In the genomic region with DNA sequence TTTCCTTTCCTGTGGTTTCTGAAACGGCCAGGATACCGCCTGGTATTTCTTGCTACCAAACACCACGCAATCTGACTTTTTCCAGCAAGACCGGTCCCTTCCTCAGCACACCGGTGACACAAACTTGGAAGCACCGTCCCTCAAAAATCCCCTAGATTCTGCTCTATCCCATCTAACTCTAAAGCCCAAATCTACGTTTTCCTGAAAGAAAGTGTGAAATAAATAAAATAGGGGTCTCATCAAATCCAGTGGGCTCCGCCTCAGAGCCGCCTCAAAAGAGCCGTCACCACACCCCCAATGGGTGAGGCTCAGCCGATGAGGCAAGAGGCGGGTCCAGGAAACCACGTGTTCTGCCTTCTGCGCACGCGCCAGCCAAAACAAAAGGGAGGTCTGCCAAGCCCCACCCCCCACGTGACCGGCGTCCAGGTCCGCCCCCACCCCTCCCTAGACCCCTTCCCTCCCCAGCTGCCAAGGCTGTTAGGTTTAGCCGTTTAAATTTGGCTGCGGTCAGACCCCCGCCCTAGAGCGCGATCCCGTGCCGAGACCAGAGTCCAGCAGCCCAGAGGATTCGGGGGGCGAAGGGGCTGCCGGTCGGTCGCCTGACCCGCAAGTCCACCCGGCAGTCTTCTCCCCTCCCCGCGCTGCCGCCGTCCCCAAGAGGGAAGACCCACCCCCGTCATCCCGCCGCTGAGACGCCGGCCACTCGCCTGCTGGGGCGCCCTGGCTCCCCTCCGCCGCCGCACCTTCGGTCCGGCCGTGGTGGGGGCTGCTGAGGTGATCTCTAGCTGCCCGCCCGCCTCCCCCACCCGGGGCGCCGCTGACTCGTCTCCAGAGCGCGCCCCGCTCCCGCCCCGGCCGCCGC, we compare ENCODE assay signal across 1 cellular context.
TF ChIP-seq lines count a peak whose summit lies in the region.

No MANE protein-coding gene starts in this region.

TF ChIP-seq in HepG2, 621 proteins besides CTCF, POLR2A, EP300 and RAD21 (continued from another document and continues in another):
- TF ChIP-seq ELF4 (CRISPR knock-in tag; IDR thresholded peaks at IDR 0.05; ENCODE audit: borderline replicate concordance) (no peak), FOSL2 (CRISPR knock-in tag; IDR thresholded peaks at IDR 0.05) (no peak; the same call in 1 of the 2 replicates), TFE3 (CRISPR knock-in tag; IDR thresholded peaks at IDR 0.05) (peak; percentile 84), ATF7 (IDR thresholded peaks at IDR 0.05) (no peak), ATF7 (CRISPR knock-in tag; IDR thresholded peaks at IDR 0.05) (peak; percentile 2; the same call in 1 of the 2 replicates), NCOA2 (CRISPR knock-in tag; IDR thresholded peaks at IDR 0.05) (no peak; the same call in 1 of the 2 replicates), AGO2 (optimal IDR thresholded peaks at IDR 0.05; ENCODE audit: low read depth, low read length) (peak; percentile 86), FOXO1 (CRISPR knock-in tag; IDR thresholded peaks at IDR 0.05) (no peak), TAF1 (CRISPR knock-in tag; IDR thresholded peaks at IDR 0.05) (peak; percentile 27), ZNF296 (CRISPR knock-in tag; conservative IDR thresholded peaks at IDR 0.05) (no peak), ATAD3A (CRISPR knock-in tag; IDR thresholded peaks at IDR 0.05) (no peak), ZNF792 (CRISPR knock-in tag; IDR thresholded peaks at IDR 0.05) (peak; percentile 60; the same call in 1 of the 2 replicates), ZNF430 (CRISPR knock-in tag; IDR thresholded peaks at IDR 0.05) (no peak), NKX3-1 (CRISPR knock-in tag; IDR thresholded peaks at IDR 0.05) (0 out of 2 replicates have a peak, but pooled peaks have one; percentile 35), ZNF543 (CRISPR knock-in tag; IDR thresholded peaks at IDR 0.05) (peak; percentile 22; the same call in 1 of the 2 replicates), HBP1 (CRISPR knock-in tag; IDR thresholded peaks at IDR 0.05; ENCODE audit: low read depth) (peak; percentile 57), CENPX (CRISPR knock-in tag; IDR thresholded peaks at IDR 0.05) (no peak), KDM5B (CRISPR knock-in tag; IDR thresholded peaks at IDR 0.05; ENCODE audit: borderline replicate concordance) (no peak), TOPORS (CRISPR knock-in tag; IDR thresholded peaks at IDR 0.05) (no peak), SNAPC2 (CRISPR knock-in tag; IDR thresholded peaks at IDR 0.05) (peak; percentile 75; the same call in 1 of the 2 replicates), STAT6 (CRISPR knock-in tag; IDR thresholded peaks at IDR 0.05; ENCODE audit: borderline replicate concordance) (no peak), HDAC2 (CRISPR knock-in tag; IDR thresholded peaks at IDR 0.05) (0 out of 2 replicates have a peak, but pooled peaks have one; percentile 43), ZNF20 (CRISPR knock-in tag; IDR thresholded peaks at IDR 0.05) (no peak), ZKSCAN1 (IDR thresholded peaks at IDR 0.05; ENCODE audit: low read length) (no peak), GABPA (IDR thresholded peaks at IDR 0.05; ENCODE audit: low read depth, low read length) (no peak; the same call in 1 of the 2 replicates), GABPA (CRISPR knock-in tag; IDR thresholded peaks at IDR 0.05; ENCODE audit: low read depth) (no peak; the same call in 1 of the 2 replicates), AKAP8 (CRISPR knock-in tag; IDR thresholded peaks at IDR 0.05) (no peak; the same call in 1 of the 2 replicates), ZNF101 (CRISPR knock-in tag; IDR thresholded peaks at IDR 0.05; ENCODE audit: borderline replicate concordance, low read depth) (no peak)
- TF ChIP-seq, protein P1, sequence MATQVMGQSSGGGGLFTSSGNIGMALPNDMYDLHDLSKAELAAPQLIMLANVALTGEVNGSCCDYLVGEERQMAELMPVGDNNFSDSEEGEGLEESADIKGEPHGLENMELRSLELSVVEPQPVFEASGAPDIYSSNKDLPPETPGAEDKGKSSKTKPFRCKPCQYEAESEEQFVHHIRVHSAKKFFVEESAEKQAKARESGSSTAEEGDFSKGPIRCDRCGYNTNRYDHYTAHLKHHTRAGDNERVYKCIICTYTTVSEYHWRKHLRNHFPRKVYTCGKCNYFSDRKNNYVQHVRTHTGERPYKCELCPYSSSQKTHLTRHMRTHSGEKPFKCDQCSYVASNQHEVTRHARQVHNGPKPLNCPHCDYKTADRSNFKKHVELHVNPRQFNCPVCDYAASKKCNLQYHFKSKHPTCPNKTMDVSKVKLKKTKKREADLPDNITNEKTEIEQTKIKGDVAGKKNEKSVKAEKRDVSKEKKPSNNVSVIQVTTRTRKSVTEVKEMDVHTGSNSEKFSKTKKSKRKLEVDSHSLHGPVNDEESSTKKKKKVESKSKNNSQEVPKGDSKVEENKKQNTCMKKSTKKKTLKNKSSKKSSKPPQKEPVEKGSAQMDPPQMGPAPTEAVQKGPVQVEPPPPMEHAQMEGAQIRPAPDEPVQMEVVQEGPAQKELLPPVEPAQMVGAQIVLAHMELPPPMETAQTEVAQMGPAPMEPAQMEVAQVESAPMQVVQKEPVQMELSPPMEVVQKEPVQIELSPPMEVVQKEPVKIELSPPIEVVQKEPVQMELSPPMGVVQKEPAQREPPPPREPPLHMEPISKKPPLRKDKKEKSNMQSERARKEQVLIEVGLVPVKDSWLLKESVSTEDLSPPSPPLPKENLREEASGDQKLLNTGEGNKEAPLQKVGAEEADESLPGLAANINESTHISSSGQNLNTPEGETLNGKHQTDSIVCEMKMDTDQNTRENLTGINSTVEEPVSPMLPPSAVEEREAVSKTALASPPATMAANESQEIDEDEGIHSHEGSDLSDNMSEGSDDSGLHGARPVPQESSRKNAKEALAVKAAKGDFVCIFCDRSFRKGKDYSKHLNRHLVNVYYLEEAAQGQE (IDR thresholded peaks at IDR 0.05; ENCODE audit: borderline replicate concordance in 1 of 2, low read depth in 1 of 2, low read length in 2 of 2), result no peak; a peak in 1 of 4 replicates
- TF ChIP-seq, protein P2, sequence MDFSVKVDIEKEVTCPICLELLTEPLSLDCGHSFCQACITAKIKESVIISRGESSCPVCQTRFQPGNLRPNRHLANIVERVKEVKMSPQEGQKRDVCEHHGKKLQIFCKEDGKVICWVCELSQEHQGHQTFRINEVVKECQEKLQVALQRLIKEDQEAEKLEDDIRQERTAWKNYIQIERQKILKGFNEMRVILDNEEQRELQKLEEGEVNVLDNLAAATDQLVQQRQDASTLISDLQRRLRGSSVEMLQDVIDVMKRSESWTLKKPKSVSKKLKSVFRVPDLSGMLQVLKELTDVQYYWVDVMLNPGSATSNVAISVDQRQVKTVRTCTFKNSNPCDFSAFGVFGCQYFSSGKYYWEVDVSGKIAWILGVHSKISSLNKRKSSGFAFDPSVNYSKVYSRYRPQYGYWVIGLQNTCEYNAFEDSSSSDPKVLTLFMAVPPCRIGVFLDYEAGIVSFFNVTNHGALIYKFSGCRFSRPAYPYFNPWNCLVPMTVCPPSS (IDR thresholded peaks at IDR 0.05), result no peak
- TF ChIP-seq, protein P3, sequence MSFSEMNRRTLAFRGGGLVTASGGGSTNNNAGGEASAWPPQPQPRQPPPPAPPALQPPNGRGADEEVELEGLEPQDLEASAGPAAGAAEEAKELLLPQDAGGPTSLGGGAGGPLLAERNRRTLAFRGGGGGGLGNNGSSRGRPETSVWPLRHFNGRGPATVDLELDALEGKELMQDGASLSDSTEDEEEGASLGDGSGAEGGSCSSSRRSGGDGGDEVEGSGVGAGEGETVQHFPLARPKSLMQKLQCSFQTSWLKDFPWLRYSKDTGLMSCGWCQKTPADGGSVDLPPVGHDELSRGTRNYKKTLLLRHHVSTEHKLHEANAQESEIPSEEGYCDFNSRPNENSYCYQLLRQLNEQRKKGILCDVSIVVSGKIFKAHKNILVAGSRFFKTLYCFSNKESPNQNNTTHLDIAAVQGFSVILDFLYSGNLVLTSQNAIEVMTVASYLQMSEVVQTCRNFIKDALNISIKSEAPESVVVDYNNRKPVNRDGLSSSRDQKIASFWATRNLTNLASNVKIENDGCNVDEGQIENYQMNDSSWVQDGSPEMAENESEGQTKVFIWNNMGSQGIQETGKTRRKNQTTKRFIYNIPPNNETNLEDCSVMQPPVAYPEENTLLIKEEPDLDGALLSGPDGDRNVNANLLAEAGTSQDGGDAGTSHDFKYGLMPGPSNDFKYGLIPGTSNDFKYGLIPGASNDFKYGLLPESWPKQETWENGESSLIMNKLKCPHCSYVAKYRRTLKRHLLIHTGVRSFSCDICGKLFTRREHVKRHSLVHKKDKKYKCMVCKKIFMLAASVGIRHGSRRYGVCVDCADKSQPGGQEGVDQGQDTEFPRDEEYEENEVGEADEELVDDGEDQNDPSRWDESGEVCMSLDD (CRISPR knock-in tag; IDR thresholded peaks at IDR 0.05; ENCODE audit: borderline replicate concordance), result 0 out of 2 replicates have a peak, but pooled peaks have one; percentile 20
- TF ChIP-seq, protein P4, sequence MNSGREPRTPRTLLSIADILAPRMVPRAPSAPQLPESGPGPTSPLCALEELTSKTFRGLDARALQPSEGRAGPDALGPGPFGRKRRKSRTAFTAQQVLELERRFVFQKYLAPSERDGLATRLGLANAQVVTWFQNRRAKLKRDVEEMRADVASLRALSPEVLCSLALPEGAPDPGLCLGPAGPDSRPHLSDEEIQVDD (CRISPR knock-in tag; IDR thresholded peaks at IDR 0.05; ENCODE audit: borderline replicate concordance), result no peak
- TF ChIP-seq, protein P5, sequence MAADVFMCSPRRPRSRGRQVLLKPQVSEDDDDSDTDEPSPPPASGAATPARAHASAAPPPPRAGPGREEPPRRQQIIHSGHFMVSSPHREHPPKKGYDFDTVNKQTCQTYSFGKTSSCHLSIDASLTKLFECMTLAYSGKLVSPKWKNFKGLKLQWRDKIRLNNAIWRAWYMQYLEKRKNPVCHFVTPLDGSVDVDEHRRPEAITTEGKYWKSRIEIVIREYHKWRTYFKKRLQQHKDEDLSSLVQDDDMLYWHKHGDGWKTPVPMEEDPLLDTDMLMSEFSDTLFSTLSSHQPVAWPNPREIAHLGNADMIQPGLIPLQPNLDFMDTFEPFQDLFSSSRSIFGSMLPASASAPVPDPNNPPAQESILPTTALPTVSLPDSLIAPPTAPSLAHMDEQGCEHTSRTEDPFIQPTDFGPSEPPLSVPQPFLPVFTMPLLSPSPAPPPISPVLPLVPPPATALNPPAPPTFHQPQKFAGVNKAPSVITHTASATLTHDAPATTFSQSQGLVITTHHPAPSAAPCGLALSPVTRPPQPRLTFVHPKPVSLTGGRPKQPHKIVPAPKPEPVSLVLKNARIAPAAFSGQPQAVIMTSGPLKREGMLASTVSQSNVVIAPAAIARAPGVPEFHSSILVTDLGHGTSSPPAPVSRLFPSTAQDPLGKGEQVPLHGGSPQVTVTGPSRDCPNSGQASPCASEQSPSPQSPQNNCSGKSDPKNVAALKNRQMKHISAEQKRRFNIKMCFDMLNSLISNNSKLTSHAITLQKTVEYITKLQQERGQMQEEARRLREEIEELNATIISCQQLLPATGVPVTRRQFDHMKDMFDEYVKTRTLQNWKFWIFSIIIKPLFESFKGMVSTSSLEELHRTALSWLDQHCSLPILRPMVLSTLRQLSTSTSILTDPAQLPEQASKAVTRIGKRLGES (CRISPR knock-in tag; IDR thresholded peaks at IDR 0.05; ENCODE audit: borderline replicate concordance), result no peak
- TF ChIP-seq, protein P6, sequence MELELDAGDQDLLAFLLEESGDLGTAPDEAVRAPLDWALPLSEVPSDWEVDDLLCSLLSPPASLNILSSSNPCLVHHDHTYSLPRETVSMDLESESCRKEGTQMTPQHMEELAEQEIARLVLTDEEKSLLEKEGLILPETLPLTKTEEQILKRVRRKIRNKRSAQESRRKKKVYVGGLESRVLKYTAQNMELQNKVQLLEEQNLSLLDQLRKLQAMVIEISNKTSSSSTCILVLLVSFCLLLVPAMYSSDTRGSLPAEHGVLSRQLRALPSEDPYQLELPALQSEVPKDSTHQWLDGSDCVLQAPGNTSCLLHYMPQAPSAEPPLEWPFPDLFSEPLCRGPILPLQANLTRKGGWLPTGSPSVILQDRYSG (CRISPR knock-in tag; IDR thresholded peaks at IDR 0.05), result no peak
